Comparison of ENCODE assay signal across 2 cellular contexts in genomic region chr19:41967056-41967783, GRCh38.
TF ChIP-seq lines count a peak whose summit lies in the region.

No MANE protein-coding gene starts in this region.

TF ChIP-seq in A549, 52 proteins besides CTCF, POLR2A, EP300 and RAD21:
- TF ChIP-seq HMGXB4 (CRISPR knock-in tag; IDR thresholded peaks at IDR 0.05; ENCODE audit: borderline replicate concordance) (no peak), USF2 (IDR thresholded peaks at IDR 0.05) (no peak), KDM5A (IDR thresholded peaks at IDR 0.05) (no peak), JUNB (IDR thresholded peaks at IDR 0.05) (no peak), NFE2L2 (conservative IDR thresholded peaks at IDR 0.05; ENCODE audit: low read length) (no peak), HEYL (CRISPR knock-in tag; IDR thresholded peaks at IDR 0.05) (no peak), FOSB (CRISPR knock-in tag; IDR thresholded peaks at IDR 0.05) (no peak), CBX2 (IDR thresholded peaks at IDR 0.05; ENCODE audit: borderline replicate concordance, low read depth) (no peak), HDAC2 (IDR thresholded peaks at IDR 0.05) (no peak), MAZ (IDR thresholded peaks at IDR 0.05; ENCODE audit: borderline replicate concordance, low read depth, low read length) (no peak), SMC3 (IDR thresholded peaks at IDR 0.05) (no peak), FOXS1 (CRISPR knock-in tag; IDR thresholded peaks at IDR 0.05) (no peak), HOXB13 (CRISPR knock-in tag; IDR thresholded peaks at IDR 0.05; ENCODE audit: low read depth) (no peak), RNF2 (IDR thresholded peaks at IDR 0.05; ENCODE audit: borderline replicate concordance, low read depth) (no peak), MAX (IDR thresholded peaks at IDR 0.05) (no peak), BHLHE40 (IDR thresholded peaks at IDR 0.05; ENCODE audit: low read depth, low read length) (no peak)
TF ChIP-seq in A549: peak in this region for 0.

TF ChIP-seq in H1, 55 proteins besides CTCF, POLR2A, EP300 and RAD21:
- TF ChIP-seq CHD2 (IDR thresholded peaks at IDR 0.05; ENCODE audit: low read length) (no peak), POU5F1 (IDR thresholded peaks at IDR 0.05; ENCODE audit: low read depth, low read length) (no peak), SIX5 (IDR thresholded peaks at IDR 0.05; ENCODE audit: low read depth, low read length) (no peak), TCF12 (IDR thresholded peaks at IDR 0.05; ENCODE audit: low read depth, low read length) (no peak), SP4 (IDR thresholded peaks at IDR 0.05; ENCODE audit: low read length) (no peak), RXRA (IDR thresholded peaks at IDR 0.05; ENCODE audit: insufficient read depth, low read depth, low read length) (no peak), TAF1 (IDR thresholded peaks at IDR 0.05; ENCODE audit: low read depth, low read length) (no peak), CEBPB (IDR thresholded peaks at IDR 0.05; ENCODE audit: low read depth, low read length) (no peak), CBX8 (IDR thresholded peaks at IDR 0.05; ENCODE audit: borderline replicate concordance, low read depth, low read length) (no peak)
